18 cellular contexts compared by ENCODE assay signal in genomic region chr1:156479093-156480014, GRCh38. TPM values are rescaled to one million over a fixed set of nuclear protein-coding genes. Genes with fewer than 3 reads are reported as not detected.
DNase-seq lines count a peak whose midpoint lies in the region; ATAC-seq, FAIRE-seq and TF ChIP-seq lines count a peak whose summit lies in the region.
"Had no signal": no experiment of that assay in that cellular context is flagged by ENCODE, and none has a peak within 500 bp of the region (broad histone marks: within the 10 kb centered on the region; RNA-seq: fewer than 3 reads in every experiment).

No MANE protein-coding gene starts in this region.

- FAIRE-seq in GM12878 (lab: Jason Lieb, UNC): no peak
- FAIRE-seq: endothelial cell of umbilical vein had no signal

- H3K27me3 Mint-ChIP-seq in MCF 10A (ENCODE audit: insufficient read depth, unreplicated experiment): no peaks in the 10 kb centered on the region
- no peaks in the 10 kb centered on the region for H3K27me3 Mint-ChIP-seq in memory B cell
- H3K27me3 Mint-ChIP-seq: activated CD4-positive, alpha-beta T cell treated with anti-CD3 and anti-CD28 coated beads, Interleukin-2, amount 10 ng/mL, durations not matched to agents 24 days and 14 days had no signal

- peaks cover 31% of the 10 kb centered on the region for H3K4me1 Mint-ChIP-seq in MCF 10A (ENCODE audit: insufficient read depth, unreplicated experiment)
- peaks cover 42% of the 10 kb centered on the region for H3K4me1 Mint-ChIP-seq in memory B cell

- no peak overlapping the region for H3K4me3 Mint-ChIP-seq in MCF 10A (ENCODE audit: unreplicated experiment)
- no peak overlapping the region for H3K4me3 Mint-ChIP-seq in memory B cell
- H3K4me3 Mint-ChIP-seq: activated CD4-positive, alpha-beta T cell treated with anti-CD3 and anti-CD28 coated beads, Interleukin-2, amount 10 ng/mL, durations not matched to agents 24 days and 14 days; neural crest cell had no signal

- no peaks in the 10 kb centered on the region for H3K9me3 Mint-ChIP-seq in MCF 10A (ENCODE audit: unreplicated experiment)
- H3K9me3 Mint-ChIP-seq in memory B cell: no peaks in the 10 kb centered on the region
- H3K9me3 Mint-ChIP-seq: activated CD4-positive, alpha-beta T cell treated with anti-CD3 and anti-CD28 coated beads, Interleukin-2, amount 10 ng/mL, durations not matched to agents 24 days and 14 days; neural crest cell had no signal

- H3K4me1 ChIP-seq in mammary epithelial cell (ENCODE audit: insufficient read depth, low read length): no peaks in the 10 kb centered on the region
- peaks cover 31% of the 10 kb centered on the region for H3K4me1 ChIP-seq in GM12878 (ENCODE audit: control insufficient read depth, insufficient read depth, low read length)
- H3K4me1 ChIP-seq in tibial artery: peaks cover 13 to 100% (median 78%) of the 10 kb centered on the region in 4 donors
- H3K4me1 ChIP-seq: HAP-1 had no signal

- H3K4me3 ChIP-seq in mammary epithelial cell (replicated peaks in 1 of 3; ENCODE audit: insufficient read depth in 1 of 3, low read depth in 2 of 3, low read length in 3 of 3) (no peak overlapping the region), GM12878 (no peak overlapping the region), tibial artery (no peak overlapping the region)
- H3K4me3 ChIP-seq: HAP-1, skin epidermis had no signal

- no peak for DNase-seq in MCF 10A (ENCODE audit: unreplicated experiment)
- DNase-seq in mammary epithelial cell: no peak
- DNase-seq in GM12878 (ENCODE audit: low read depth, low spot score): no peak
- DNase-seq in memory B cell (ENCODE audit: low spot score in 2 of 2): no peak
- no peak for DNase-seq in tibial artery
- DNase-seq in D341Med (ENCODE audit: low spot score): no peak
- no peak for DNase-seq in midbrain (lab: John Stamatoyannopoulos, UW)
- no peak for DNase-seq in amniotic stem cell (lab: John Stamatoyannopoulos, UW)
- DNase-seq: activated CD4-positive, alpha-beta T cell treated with anti-CD3 and anti-CD28 coated beads, Interleukin-2, amount 10 ng/mL, durations not matched to agents 24 days and 14 days; brain microvascular endothelial cell; head of caudate nucleus; left colon; NCI-H2029 treated with DMSO at 0.1 percent for 48 hours; NCI-H69 had no signal

- no peak for TF ChIP-seq EP300 in GM12878 (IDR thresholded peaks at IDR 0.05; ENCODE audit: borderline replicate concordance in 1 of 2, control insufficient read depth in 1 of 2, low read depth in 2 of 2, low read length in 2 of 2)

- H3K36me3 Mint-ChIP-seq in MCF 10A (ENCODE audit: insufficient read depth, unreplicated experiment) (peaks cover 98% of the 10 kb centered on the region), memory B cell (peaks cover 44% of the 10 kb centered on the region)

- H3K27ac Mint-ChIP-seq in MCF 10A (ENCODE audit: low read depth, unreplicated experiment): peak overlapping the region; percentile 82
- H3K27ac Mint-ChIP-seq in memory B cell: peak overlapping the region; percentile 62

- BruUV-seq in MCF 10A (replicated peaks; lab: Mats Ljungman, UMichigan) (no TSS peak), mammary epithelial cell (replicated peaks; lab: Mats Ljungman, UMichigan) (no TSS peak), GM12878 (replicated peaks; lab: Mats Ljungman, UMichigan) (no TSS peak)

- no peak for TF ChIP-seq CTCF in MCF 10A (IDR thresholded peaks at IDR 0.05; ENCODE audit: unreplicated experiment)
- TF ChIP-seq CTCF in mammary epithelial cell (conservative IDR thresholded peaks at IDR 0.05 in 1 of 2, IDR thresholded peaks at IDR 0.05 in 1 of 2; ENCODE audit: extremely low read depth in 1 of 2, insufficient read depth in 1 of 2, low read depth in 1 of 2, low read length in 2 of 2): no peak
- TF ChIP-seq CTCF in GM12878 (IDR thresholded peaks at IDR 0.05 in 2 of 3, conservative IDR thresholded peaks at IDR 0.05 in 1 of 3; ENCODE audit: control insufficient read depth in 2 of 3, extremely low read depth in 1 of 3, insufficient read depth in 1 of 3, low read depth in 3 of 3, low read length in 3 of 3): no peak
- TF ChIP-seq CTCF in tibial artery (IDR thresholded peaks at IDR 0.05): no peak

- intact Hi-C loops in MCF 10A (cut with micrococcal nuclease): no loop called here
- intact Hi-C loops in mammary epithelial cell (cut with micrococcal nuclease): loop anchor here (5.0 kb wide), 1 partner anchor 93 kb away; the partner anchor contains the start of gene IQGAP3
- intact Hi-C loops in GM12878 (cut with micrococcal nuclease; ENCODE audit: unreplicated experiment): loop anchor here (2.0 to 10.0 kb wide), 2 partner anchors 19 to 125 kb away; partner anchors contain the start of gene GPATCH4
- intact Hi-C loops in tibial artery (cut with DNase I; ENCODE audit: low total_unique reads): no loop called here

- TF ChIP-seq RAD21 in GM12878 (IDR thresholded peaks at IDR 0.05; ENCODE audit: insufficient read depth, low read depth, low read length): no peak

- H2AFZ ChIP-seq in mammary epithelial cell (ENCODE audit: low read depth, low read length) (no peak overlapping the region), GM12878 (ENCODE audit: control insufficient read depth, low read depth, low read length) (no peak overlapping the region)

- POLR2A ChIA-PET in MCF 10A (lab: Yijun Ruan, JAX): interaction anchor here (1.7 kb wide), 1 partner anchor 22 kb away, joined by 5 read pairs; no protein-coding TSS in a partner anchor
- POLR2A ChIA-PET in GM12878 (lab: Charles Lee): interaction anchor here (23.9 kb wide), 1 partner anchor 24 kb away, joined by 630 read pairs; the partner anchor contains the start of gene MEF2D

- H3K4me2 ChIP-seq in mammary epithelial cell (ENCODE audit: insufficient read depth, low read depth, low read length): no peak overlapping the region
- no peak overlapping the region for H3K4me2 ChIP-seq in GM12878 (ENCODE audit: control insufficient read depth, insufficient read depth)

- H3K36me3 ChIP-seq in mammary epithelial cell (ENCODE audit: insufficient read depth, low read length): peaks cover 11% of the 10 kb centered on the region
- peaks cover 66 to 77% of the 10 kb centered on the region in 2 experiments for H3K36me3 ChIP-seq in GM12878 (ENCODE audit: control insufficient read depth in 2 of 2, insufficient read depth in 2 of 2, low read length in 1 of 2)
- H3K36me3 ChIP-seq in tibial artery: peaks cover 82 to 91% (median 84%) of the 10 kb centered on the region in 3 donors

- H3K27me3 ChIP-seq in mammary epithelial cell (ENCODE audit: insufficient read depth, low read length): no peaks in the 10 kb centered on the region
- no peaks in the 10 kb centered on the region for H3K27me3 ChIP-seq in GM12878 (replicated peaks in 1 of 2; ENCODE audit: control insufficient read depth in 2 of 2, insufficient read depth in 2 of 2, low read length in 1 of 2)
- no peaks in the 10 kb centered on the region for H3K27me3 ChIP-seq in tibial artery
- H3K27me3 ChIP-seq: brain microvascular endothelial cell had no signal

- H3K9ac ChIP-seq in mammary epithelial cell (ENCODE audit: insufficient read depth, low read length): no peak overlapping the region
- no peak overlapping the region for H3K9ac ChIP-seq in GM12878 (ENCODE audit: control insufficient read depth, insufficient read depth, low read length)

- H3K79me2 ChIP-seq in mammary epithelial cell (ENCODE audit: insufficient read depth, low read length) (peaks cover 12% of the 10 kb centered on the region), GM12878 (ENCODE audit: control insufficient read depth, insufficient read depth, low read length) (peaks cover 22% of the 10 kb centered on the region)

- in situ Hi-C loops in mammary epithelial cell (cut with MboI; ENCODE audit: low sequenced_read_pairs in 2 of 2): no loop called here
- in situ Hi-C loops in GM12878 (cut with MboI): no loop called here

- H4K20me1 ChIP-seq in mammary epithelial cell (ENCODE audit: insufficient read depth, low read length) (no peaks in the 10 kb centered on the region), GM12878 (ENCODE audit: control insufficient read depth, insufficient read depth) (peaks cover 2% of the 10 kb centered on the region; the same call in 1 of the 2 replicates)

- SMC1A ChIA-PET in GM12878 (lab: Charles Lee; ENCODE audit: uncharacterized antibody, unreplicated experiment): interaction anchor here (0.6 to 21.2 kb wide), 4 partner anchors 12 to 42 kb away, joined by 3 to 460 read pairs (median 32); partner anchors contain the start of gene MEF2D

- dilution Hi-C loops in mammary epithelial cell (cut with HindIII; ENCODE audit: low sequenced_read_pairs): loop anchor here (5.0 kb wide), 2 partner anchors 58 to 93 kb away; partner anchors contain the start of gene IQGAP3

- 85% methylated on average over 15 of the region's 15 CpGs for WGBS in mammary epithelial cell (ENCODE audit: low coverage, missing lambda C conversion rate)
- 91% methylated on average over 15 of the region's 15 CpGs for WGBS in GM12878 (ENCODE audit: insufficient coverage, insufficient replicate concordance, low lambda C conversion rate, missing lambda C conversion rate)

- peak; percentile 23; the same call in 1 of the 2 replicates for TF ChIP-seq POLR2A in GM12878 (IDR thresholded peaks at IDR 0.05; ENCODE audit: low read depth, low read length)

- H3K27ac ChIP-seq in mammary epithelial cell (ENCODE audit: insufficient read depth, low read depth, low read length) (no peak overlapping the region), GM12878 (ENCODE audit: control insufficient read depth, insufficient read depth) (no peak overlapping the region), tibial artery (peak overlapping the region; percentile 91 to 94)
- H3K27ac ChIP-seq: brain microvascular endothelial cell had no signal

- H3K9me3 ChIP-seq in mammary epithelial cell (replicated peaks; ENCODE audit: insufficient read depth, low read length) (no peaks in the 10 kb centered on the region), GM12878 (replicated peaks; ENCODE audit: control insufficient read depth, insufficient read depth, low read length) (no peaks in the 10 kb centered on the region), tibial artery (no peaks in the 10 kb centered on the region)
- H3K9me3 ChIP-seq: HAP-1 had no signal

- RAD21 ChIA-PET in GM12878 (lab: Charles Lee; ENCODE audit: unreplicated experiment): interaction anchor here (1.9 to 2.5 kb wide), 2 partner anchors 29 to 115 kb away, joined by 6 to 20 read pairs; no protein-coding TSS in a partner anchor

- CTCF ChIA-PET in MCF 10A (lab: Yijun Ruan, JAX): interaction anchor here (0.6 to 8.2 kb wide), 11 partner anchors 18 to 129 kb away, joined by 3 to 83 read pairs (median 3); partner anchors contain the start of gene MEF2D
- CTCF ChIA-PET in mammary epithelial cell (lab: Charles Lee; ENCODE audit: low non-redundant PET): no interaction called here
- CTCF ChIA-PET in GM12878 (lab: Yijun Ruan, JAX): interaction anchor here (2.2 to 5.7 kb wide), 5 partner anchors 19 to 129 kb away, joined by 7 to 140 read pairs (median 22); partner anchors contain the start of genes IQGAP3, MEF2D and TTC24

- ATAC-seq in GM12878 (no peak), memory B cell (ENCODE audit: low read depth) (no peak)

RNA-seq across cellular contexts. Expression of gene MEF2D, which starts 21.2 kb away (rescaled TPM):
- total RNA-seq in MCF 10A (2022) (113 and 131 TPM in 2 replicates), mammary epithelial cell (10 to 100 TPM in 1 of 2 donors, 1 to 10 TPM in 1; 9.2 to 34.3 TPM), GM12878 (2014; rRNA removed) (13.8 and 17.1 TPM in 2 replicates), GM12878 (2014; rRNA removed; fragmentation: Illumina TruSeq; extraction: Trizol) (8.1 and 9.1 TPM in 2 replicates), GM12878 (2021) (47.3 and 53.0 TPM in 2 replicates)
- polyA plus RNA-seq in mammary epithelial cell (11.4 TPM), GM12878 (2011; rRNA removed) (4.7 and 12.0 TPM in 2 replicates), GM12878 (2014; fragmentation: Illumina TruSeq; extraction: Trizol) (11.2 and 16.5 TPM in 2 replicates), GM12878 (2014; fragmentation: Nextera tagmentation; extraction: Ambion mirVana) (1 to 10 TPM in 1 of 2 experiments, under 1 TPM in 1; 0.61 to 1.3 TPM), GM12878 (2014; rRNA removed) (23.7 and 26.4 TPM in 2 replicates), GM12878 (2016; fragmentation: Nextera tagmentation; extraction: Ambion mirVana) (10 to 100 TPM; 38.2 to 44.2 TPM)
- polyA minus RNA-seq in mammary epithelial cell: 9.6 TPM
- total RNA-seq in GM12878 (2013; cell fraction: nucleolus; rRNA removed): 44.6 and 59.9 TPM in 2 replicates
- 10.6 TPM for polyA plus RNA-seq in GM12878 (2011; ENCODE audit: low read depth)
- polyA plus RNA-seq in GM12878 (2011; cell fraction: cytosol; rRNA removed): 16.5 and 18.1 TPM in 2 replicates
- 34.0 and 52.7 TPM in 2 replicates for polyA plus RNA-seq in GM12878 (2011; cell fraction: nucleus; rRNA removed)
- polyA plus RNA-seq in GM12878 (2012): 27.0 and 28.1 TPM in 2 replicates
- polyA minus RNA-seq in GM12878 (2011; rRNA and poly(A)+ RNA removed): 13.3 and 13.9 TPM in 2 replicates
- polyA minus RNA-seq in GM12878 (2011; cell fraction: cytosol; rRNA and poly(A)+ RNA removed): 14.3 and 15.9 TPM in 2 replicates
- 11.0 and 24.5 TPM in 2 replicates for polyA minus RNA-seq in GM12878 (2011; cell fraction: nucleus; rRNA and poly(A)+ RNA removed)

Comparison
In these comparisons a context has a peak if more than half of its experiments do, and no peak if none do; other contexts are left out.
1. intact Hi-C loops: an anchor here in mammary epithelial cell (5.0 kb wide) and GM12878 (2.0 to 10.0 kb wide); none called in MCF 10A and tibial artery.
2. H3K27ac ChIP-seq: peak in tibial artery (2 of 2); none in mammary epithelial cell (single experiment) and GM12878 (single experiment).